Comparison of ENCODE assay signal across 22 cellular contexts in genomic region chr3:47432673-47433072, GRCh38. TPM values are rescaled to one million over a fixed set of nuclear protein-coding genes. Genes with fewer than 3 reads are reported as not detected.
DNase-seq lines count a peak whose midpoint lies in the region; ATAC-seq and TF ChIP-seq lines count a peak whose summit lies in the region.
"Had no signal": no experiment of that assay in that cellular context is flagged by ENCODE, and none has a peak within 500 bp of the region (broad histone marks: within the 10 kb centered on the region; RNA-seq: fewer than 3 reads in every experiment).

No MANE protein-coding gene starts in this region.

- H3K4me1 ChIP-seq in endodermal cell (ENCODE audit: control insufficient read depth, insufficient read depth, low read length) (no peaks in the 10 kb centered on the region), mucosa of rectum (ENCODE audit: control insufficient read depth in 2 of 2, insufficient read depth in 2 of 2, low read length in 2 of 2) (peaks cover 18 to 33% of the 10 kb centered on the region in 2 donors)
- H3K4me1 ChIP-seq: BLaER1 had no signal

- no peak overlapping the region for H3K4me3 Mint-ChIP-seq in T-helper 17 cell
- H3K4me3 Mint-ChIP-seq in endodermal cell = no peak overlapping the region
- H3K4me3 Mint-ChIP-seq: CD4-positive, alpha-beta T cell had no signal

- no peaks in the 10 kb centered on the region for H3K27me3 ChIP-seq in endodermal cell (ENCODE audit: control insufficient read depth, insufficient read depth, low read length, poor library complexity, severe bottlenecking)
- no peaks in the 10 kb centered on the region for H3K27me3 ChIP-seq in mucosa of rectum (ENCODE audit: control insufficient read depth in 2 of 2, insufficient read depth in 2 of 2, low read length in 2 of 2)
- H3K27me3 ChIP-seq: BLaER1 had no signal

- H3K4me3 ChIP-seq in endodermal cell (ENCODE audit: low read length) = no peak overlapping the region
- H3K4me3 ChIP-seq in mucosa of rectum (ENCODE audit: low read length in 2 of 2) = no peak overlapping the region
- H3K4me3 ChIP-seq: BLaER1 had no signal

- no peaks in the 10 kb centered on the region for H3K9me3 ChIP-seq in T-helper 17 cell (ENCODE audit: control insufficient read depth, low read length, poor library complexity, severe bottlenecking)
- no peaks in the 10 kb centered on the region for H3K9me3 ChIP-seq in endodermal cell (ENCODE audit: control insufficient read depth, low read length)
- H3K9me3 ChIP-seq in mucosa of rectum (ENCODE audit: control insufficient read depth in 2 of 2, low read length in 2 of 2) = no peaks in the 10 kb centered on the region
- H3K9me3 ChIP-seq: BLaER1 had no signal

- no peaks in the 10 kb centered on the region for H3K9me3 Mint-ChIP-seq in endodermal cell
- H3K9me3 Mint-ChIP-seq: CD4-positive, alpha-beta T cell had no signal

- no peak for DNase-seq in T-helper 17 cell
- DNase-seq in endodermal cell = peak; percentile 26
- peak; percentile 3 for DNase-seq in ureter (ENCODE audit: low spot score)
- no peak for DNase-seq in midbrain (lab: John Stamatoyannopoulos, UW)
- no peak for DNase-seq in kidney tubule cell (ENCODE audit: low spot score)
- no peak for DNase-seq in CD1c-positive myeloid dendritic cell (ENCODE audit: extremely low spot score)
- DNase-seq: CD4-positive, alpha-beta T cell; COR-L47; DMS53; HCEC 1CT; IMR-90; MM.1S; NCI-H1694; NCI-H2029 treated with DMSO at 0.1 percent for 48 hours; NCI-H2171; NCI-H226; NCI-H510A; NCI-H748 treated with DMSO at 0.1 percent for 48 hours had no signal

- H3K36me3 ChIP-seq in endodermal cell (ENCODE audit: control insufficient read depth, insufficient read depth, low read length) = peaks cover 59% of the 10 kb centered on the region
- peaks cover 34 to 46% of the 10 kb centered on the region in 2 donors for H3K36me3 ChIP-seq in mucosa of rectum (ENCODE audit: control insufficient read depth in 2 of 2, insufficient read depth in 2 of 2, low read length in 2 of 2)

- 87 to 100% methylated on average over 1 to 2 of the region's 2 CpGs for WGBS in endodermal cell (ENCODE audit: insufficient coverage in 1 of 2, insufficient read length in 1 of 2), 2 experiments

- H3K27ac ChIP-seq in endodermal cell (ENCODE audit: low read depth, low read length) (no peak overlapping the region), mucosa of rectum (ENCODE audit: low read depth in 2 of 2, low read length in 2 of 2) (peak overlapping the region; percentile 79 to 96)
- H3K27ac ChIP-seq: BLaER1, KMS-11 had no signal

- no peak for ATAC-seq in T-helper 17 cell
- ATAC-seq: SK-N-SH treated with all-trans-retinoic acid at 6 μM for 48 hours had no signal

- peaks cover 5% of the 10 kb centered on the region for H3K36me3 Mint-ChIP-seq in T-helper 17 cell (ENCODE audit: low read depth)
- peaks cover 41% of the 10 kb centered on the region for H3K36me3 Mint-ChIP-seq in endodermal cell (ENCODE audit: low read depth)

- H3K27ac Mint-ChIP-seq in T-helper 17 cell = peak overlapping the region; percentile 60
- no peak overlapping the region for H3K27ac Mint-ChIP-seq in endodermal cell
- H3K27ac Mint-ChIP-seq: CD4-positive, alpha-beta T cell had no signal

- H3K4me1 Mint-ChIP-seq in T-helper 17 cell = peaks cover 8% of the 10 kb centered on the region
- H3K4me1 Mint-ChIP-seq in endodermal cell = no peaks in the 10 kb centered on the region

- H3K9ac ChIP-seq in endodermal cell (ENCODE audit: extremely low read depth, low read length, poor library complexity, severe bottlenecking) (no peak overlapping the region), mucosa of rectum (ENCODE audit: low read depth in 1 of 2, low read length in 2 of 2) (no peak overlapping the region)
- H3K9ac ChIP-seq: BLaER1, KMS-11 had no signal

- no peak for TF ChIP-seq CTCF in endodermal cell (conservative IDR thresholded peaks at IDR 0.05)

- H3K27me3 Mint-ChIP-seq in T-helper 17 cell = no peaks in the 10 kb centered on the region
- no peaks in the 10 kb centered on the region for H3K27me3 Mint-ChIP-seq in endodermal cell (ENCODE audit: insufficient read depth)
- H3K27me3 Mint-ChIP-seq: CD4-positive, alpha-beta T cell had no signal

RNA-seq across cellular contexts. Expression of gene SCAP, which starts 43.1 kb away (rescaled TPM):
- 10 to 100 TPM; 78.5 to 81.9 TPM for total RNA-seq in T-helper 17 cell
- total RNA-seq in endodermal cell = 100 to 1,000 TPM; 103 to 105 TPM
- polyA plus RNA-seq in endodermal cell (2013, experiment 1 of 2) = 75.2 TPM
- polyA plus RNA-seq in endodermal cell (2013, experiment 2 of 2) = 61.0 TPM
- total RNA-seq in ureter = 139 TPM

RNA-seq across cellular contexts. Expression of gene PTPN23, which starts 51.9 kb away (rescaled TPM):
- 10 to 100 TPM; 36.8 to 38.6 TPM for total RNA-seq in T-helper 17 cell
- 10 to 100 TPM; 44.2 to 54.1 TPM for total RNA-seq in endodermal cell
- 40.5 TPM for polyA plus RNA-seq in endodermal cell (2013, experiment 1 of 2)
- 32.4 TPM for polyA plus RNA-seq in endodermal cell (2013, experiment 2 of 2)
- 55.1 TPM for total RNA-seq in ureter

Comparison
In these comparisons a context has a peak if more than half of its experiments do, and no peak if none do; other contexts are left out.
1. DNase-seq: peak in endodermal cell (single experiment) and ureter (single experiment); none in T-helper 17 cell (0 of 3), midbrain (single experiment), kidney tubule cell (single experiment) and CD1c-positive myeloid dendritic cell (single experiment).